In the genomic region with DNA sequence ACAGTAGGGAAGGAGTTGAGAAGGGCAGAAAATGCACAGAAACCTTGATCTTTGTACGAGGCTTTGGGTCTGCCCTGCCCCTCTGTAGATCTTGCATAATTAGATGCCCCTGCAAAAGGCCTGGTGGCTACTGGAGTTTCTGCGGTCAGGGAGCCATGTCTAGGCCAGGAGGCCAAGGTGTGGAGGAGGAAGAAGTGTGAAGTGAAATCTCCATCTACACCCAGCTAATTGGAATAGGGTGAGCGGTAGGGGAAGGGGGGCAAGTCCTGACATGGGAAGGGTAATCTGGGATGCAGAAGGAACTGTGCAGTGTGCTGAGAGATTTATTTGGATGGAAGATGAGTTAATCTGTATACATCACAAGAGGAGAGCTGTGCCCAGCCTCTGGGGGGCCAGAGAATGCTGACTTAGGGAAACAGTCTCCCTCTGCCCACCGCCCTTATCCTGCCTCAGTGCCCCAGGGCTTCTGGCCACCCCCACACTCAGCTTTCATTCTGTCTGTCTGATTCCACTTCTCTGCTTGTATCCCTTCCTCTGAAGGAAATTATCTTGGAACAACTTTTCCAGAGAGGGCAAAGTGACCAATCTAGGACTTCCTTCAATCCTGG, we compare ENCODE assay signal across 16 cellular contexts. TPM values are rescaled to one million over a fixed set of nuclear protein-coding genes. Genes with fewer than 3 reads are reported as not detected.
DNase-seq lines count a peak whose midpoint lies in the region; ATAC-seq, FAIRE-seq and TF ChIP-seq lines count a peak whose summit lies in the region.
"Had no signal": no experiment of that assay in that cellular context is flagged by ENCODE, and none has a peak within 500 bp of the region (broad histone marks: within the 10 kb centered on the region; RNA-seq: fewer than 3 reads in every experiment).

No MANE protein-coding gene starts in this region.

- intact Hi-C loops in K562 (cut with micrococcal nuclease) (no loop called here), psoas muscle (cut with DNase I) (no loop called here)

- H3K4me3 Mint-ChIP-seq in neural crest cell, result peak overlapping the region; percentile 36
- H3K4me3 Mint-ChIP-seq: B cell; CD4-positive, alpha-beta T cell had no signal

- H3K27ac ChIP-seq in A549 (no peak overlapping the region), K562 (ENCODE audit: extremely low read depth, low read depth, low read length) (no peak overlapping the region), psoas muscle (no peak overlapping the region)
- H3K27ac ChIP-seq: HL-60 had no signal

- TF ChIP-seq RAD21 in A549 (conservative IDR thresholded peaks at IDR 0.05 in 1 of 2, IDR thresholded peaks at IDR 0.05 in 1 of 2) (no peak), K562 (CRISPR knock-in tag; conservative IDR thresholded peaks at IDR 0.05 in 1 of 2, IDR thresholded peaks at IDR 0.05 in 1 of 2) (no peak)

- no peaks in the 10 kb centered on the region for H3K9me1 ChIP-seq in K562 (ENCODE audit: control insufficient read depth, insufficient read depth, low read length)

- BruUV-seq in K562 (replicated peaks; lab: Mats Ljungman, UMichigan), result no TSS peak

- H3K4me1 Mint-ChIP-seq in neural crest cell, result peaks cover 9% of the 10 kb centered on the region

- no peak for DNase-seq in A549 (ENCODE audit: low read depth in 1 of 2, low spot score in 1 of 2)
- DNase-seq in NCI-H82 (lab: John Stamatoyannopoulos, UW), result peak; percentile 68
- no peak for DNase-seq in K562 (ENCODE audit: extremely low read depth in 1 of 4, low spot score in 3 of 4)
- DNase-seq in neural crest cell (ENCODE audit: low read depth, low spot score), result no peak
- no peak for DNase-seq in NCI-H1694 treated with DMSO at 0.1 percent for 48 hours (lab: John Stamatoyannopoulos, UW)
- no peak for DNase-seq in mesenteric fat pad (ENCODE audit: low spot score)
- no peak for DNase-seq in psoas muscle
- DNase-seq: C1 segment of cervical spinal cord; CD4-positive, alpha-beta T cell; DMS79 had no signal

- POLR2A ChIA-PET in A549 (lab: Yijun Ruan, JAX) (no interaction called here), K562 (lab: Yijun Ruan, JAX) (interaction anchor here (1.3 to 2.3 kb wide), 2 partner anchors 11 to 17 kb away, joined by 4 to 11 read pairs; partner anchors contain the start of genes EEF1AKMT3, METTL1 and TSPAN31)

- H3K4me2 ChIP-seq in A549 (no peak overlapping the region), K562 (ENCODE audit: insufficient read depth, low read length) (no peak overlapping the region)

- no peak overlapping the region for H3K27ac Mint-ChIP-seq in neural crest cell (ENCODE audit: unreplicated experiment)
- H3K27ac Mint-ChIP-seq: B cell; CD4-positive, alpha-beta T cell had no signal

- H3K9me3 ChIP-seq in A549 (no peaks in the 10 kb centered on the region), K562 (replicated peaks; ENCODE audit: control insufficient read depth, insufficient read depth, low read depth, low read length) (no peaks in the 10 kb centered on the region), psoas muscle (no peaks in the 10 kb centered on the region)

- peaks cover 84% of the 10 kb centered on the region for H3K27me3 Mint-ChIP-seq in neural crest cell (ENCODE audit: low read depth)

- TF ChIP-seq CTCF in A549 (IDR thresholded peaks at IDR 0.05), result no peak
- TF ChIP-seq CTCF in K562 (IDR thresholded peaks at IDR 0.05 in 2 of 3, conservative IDR thresholded peaks at IDR 0.05 in 1 of 3; ENCODE audit: insufficient read depth in 2 of 3, low read depth in 1 of 3, low read length in 3 of 3), result no peak
- no peak for TF ChIP-seq CTCF in neural crest cell (conservative IDR thresholded peaks at IDR 0.05)
- TF ChIP-seq CTCF in psoas muscle (IDR thresholded peaks at IDR 0.05), result no peak

- in situ Hi-C loops in K562 (cut with MboI), result no loop called here

- peaks cover 18% of the 10 kb centered on the region for H3K4me1 ChIP-seq in A549
- H3K4me1 ChIP-seq in K562 (replicated peaks in 1 of 2; ENCODE audit: control insufficient read depth in 2 of 2, insufficient read depth in 2 of 2, low read length in 2 of 2), result peaks cover 1 to 31% of the 10 kb centered on the region in 2 experiments; a peak in 4 of 5 replicates
- peaks cover 14% of the 10 kb centered on the region for H3K4me1 ChIP-seq in psoas muscle

- FAIRE-seq in A549 (lab: Jason Lieb, UNC), result no peak
- FAIRE-seq in K562 (lab: Jason Lieb, UNC), result no peak
- FAIRE-seq: GM12878, GM18507, H54 had no signal

- TF ChIP-seq POLR2A in A549 (IDR thresholded peaks at IDR 0.05; ENCODE audit: low read length), result no peak
- no peak for TF ChIP-seq POLR2A in K562 (conservative IDR thresholded peaks at IDR 0.05)

- no peak for ATAC-seq in A549
- ATAC-seq in K562, result no peak
- ATAC-seq in psoas muscle, result no peak
- ATAC-seq: GM12878, HCT116 had no signal

- H3K36me3 ChIP-seq in K562 (ENCODE audit: control insufficient read depth, insufficient read depth, low read length) (peaks cover 15% of the 10 kb centered on the region; the same call in 2 of the 3 replicates), psoas muscle (ENCODE audit: insufficient read depth in 1 of 2, low read depth in 1 of 2) (peaks cover 0 to 21% of the 10 kb centered on the region in 2 donors)

- TF ChIP-seq EP300 in A549 (IDR thresholded peaks at IDR 0.05), result no peak
- no peak for TF ChIP-seq EP300 in K562 (IDR thresholded peaks at IDR 0.05; ENCODE audit: low read length)

- H4K20me1 ChIP-seq in K562 (replicated peaks; ENCODE audit: control insufficient read depth, insufficient read depth, low read length), result no peaks in the 10 kb centered on the region

- H3K36me3 Mint-ChIP-seq in neural crest cell (ENCODE audit: low read depth), result peaks cover 2% of the 10 kb centered on the region

- no peak overlapping the region for H2AFZ ChIP-seq in K562 (ENCODE audit: low read depth, low read length)

- CTCF ChIA-PET in A549 (lab: Yijun Ruan, JAX) (interaction anchor here (0.9 to 2.5 kb wide), 4 partner anchors 14 to 178 kb away, joined by 3 to 6 read pairs (median 3); partner anchors contain the start of gene TSFM), K562 (lab: Yijun Ruan, JAX; ENCODE audit: low intra/inter-chr PET ratio) (no interaction called here)

- no peak overlapping the region for H3K9ac ChIP-seq in K562 (ENCODE audit: insufficient read depth in 1 of 2, low read depth in 2 of 2, low read length in 2 of 2)

- 71% methylated on average over 4 of the region's 4 CpGs for WGBS in A549 (ENCODE audit: missing lambda C conversion rate)
- 55% methylated on average over 4 of the region's 4 CpGs for WGBS in K562 (ENCODE audit: insufficient coverage, low coverage, missing lambda C conversion rate)
- WGBS in psoas muscle, 3 donors, result 92 to 94% (median 94%) methylated on average over 4 of the region's 4 CpGs

- H3K4me3 ChIP-seq in A549 (no peak overlapping the region), K562 (no peak overlapping the region), psoas muscle (no peak overlapping the region)
- H3K4me3 ChIP-seq: GM12878 had no signal

- H3K79me2 ChIP-seq in K562 (ENCODE audit: control insufficient read depth, insufficient read depth, low read length), result peaks cover 2% of the 10 kb centered on the region; the same call in 1 of the 3 replicates

- no peaks in the 10 kb centered on the region for H3K27me3 ChIP-seq in K562 (ENCODE audit: control insufficient read depth in 2 of 2, insufficient read depth in 2 of 2, low read length in 2 of 2)
- H3K27me3 ChIP-seq in psoas muscle (ENCODE audit: insufficient read depth in 3 of 3, low read length in 2 of 3), result peaks cover 0 to 50% (median 24%) of the 10 kb centered on the region in 3 donors

- no peaks in the 10 kb centered on the region for H3K9me3 Mint-ChIP-seq in neural crest cell
- H3K9me3 Mint-ChIP-seq: CD4-positive, alpha-beta T cell had no signal

RNA-seq across cellular contexts. Expression of gene CYP27B1, which starts 5.4 kb away (rescaled TPM):
- 1.8 and 1.9 TPM in 2 replicates for polyA plus RNA-seq in A549 (2011; rRNA removed)
- 2.6 and 3.0 TPM in 2 replicates for polyA plus RNA-seq in A549 (2012; cell fraction: cytosol; rRNA removed)
- 22.0 and 26.2 TPM in 2 replicates for polyA plus RNA-seq in A549 (2012; cell fraction: nucleus; rRNA removed)
- polyA plus RNA-seq in A549 (2017; fragmentation: RNase III; extraction: RNeasy Plus Mini Kit Qiagen cat#74134 plus additional on column Dnase treatment), result 1.9 to 2.9 TPM (median 2.3 TPM) in 3 replicates
- polyA minus RNA-seq in A549 (2011; rRNA and poly(A)+ RNA removed), result 1.5 and 2.0 TPM in 2 replicates
- 12.2 and 25.6 TPM in 2 replicates for total RNA-seq in K562 (2011; cell fraction: chromatin; rRNA removed; ENCODE audit: low replicate concordance)
- total RNA-seq in K562 (2011; cell fraction: nucleolus; rRNA removed), result 10.4 and 15.5 TPM in 2 replicates
- total RNA-seq in K562 (2011; cell fraction: nucleoplasm; rRNA removed), result 9.8 and 15.3 TPM in 2 replicates
- total RNA-seq in K562 (2014; rRNA removed), result 1.3 and 2.2 TPM in 2 replicates
- total RNA-seq in K562 (2014; rRNA removed; fragmentation: Illumina TruSeq; extraction: Trizol), result 0.57 and 0.65 TPM in 2 replicates
- 1.2 TPM in 2 replicates for total RNA-seq in K562 (2015; rRNA removed; fragmentation: Illumina TruSeq; extraction: Trizol)
- 2.6 and 4.2 TPM in 2 replicates for total RNA-seq in K562 (2021)
- 2.5 and 7.0 TPM in 2 replicates for polyA plus RNA-seq in K562 (2011; rRNA removed)
- 2.6 and 4.3 TPM in 2 replicates for polyA plus RNA-seq in K562 (2011; cell fraction: cytosol; rRNA removed)
- 24.6 and 48.0 TPM in 2 replicates for polyA plus RNA-seq in K562 (2011; cell fraction: nucleus; rRNA removed)
- 1.8 and 2.4 TPM in 2 replicates for polyA plus RNA-seq in K562 (2012)
- 1.5 and 1.8 TPM in 2 replicates for polyA plus RNA-seq in K562 (2014; fragmentation: Illumina TruSeq; extraction: Trizol)
- polyA plus RNA-seq in K562 (2014; fragmentation: Nextera tagmentation; extraction: Ambion mirVana), result under 1 TPM; 0.18 to 0.23 TPM
- 3.1 and 3.8 TPM in 2 replicates for polyA plus RNA-seq in K562 (2014; rRNA removed)
- polyA minus RNA-seq in K562 (2011; rRNA and poly(A)+ RNA removed), result 1.9 and 2.5 TPM in 2 replicates
- 0.57 TPM in 1 of 2 replicates, not detected in the other for polyA minus RNA-seq in K562 (2011; cell fraction: cytosol; rRNA and poly(A)+ RNA removed)
- polyA minus RNA-seq in K562 (2011; cell fraction: nucleus; rRNA and poly(A)+ RNA removed), result 6.1 and 7.3 TPM in 2 replicates
- total RNA-seq in neural crest cell, result 3.2 and 4.2 TPM in 2 replicates
- 1.8 TPM for total RNA-seq in mesenteric fat pad
- under 1 TPM in 3 of 4 donors, not detected in 1; 0.42 to 0.54 (median 0.50) TPM for total RNA-seq in psoas muscle
- polyA plus RNA-seq in psoas muscle, result under 1 TPM in 2 of 3 donors, not detected in 1; 0.06 to 0.10 TPM

RNA-seq across cellular contexts. Expression of gene MARCHF9, which starts 6.6 kb away (rescaled TPM):
- polyA plus RNA-seq in A549 (2011; rRNA removed) (7.2 and 8.4 TPM in 2 replicates), A549 (2017; fragmentation: RNase III; extraction: RNeasy Plus Mini Kit Qiagen cat#74134 plus additional on column Dnase treatment) (4.7 to 6.8 TPM (median 5.9 TPM) in 3 replicates), K562 (2011; rRNA removed) (6.6 and 10.3 TPM in 2 replicates), K562 (2014; fragmentation: Illumina TruSeq; extraction: Trizol) (9.5 and 9.9 TPM in 2 replicates), K562 (2014; fragmentation: Nextera tagmentation; extraction: Ambion mirVana) (1 to 10 TPM in 1 of 2 experiments, under 1 TPM in 1; 0.80 to 1.3 TPM), K562 (2014; rRNA removed) (9.7 and 12.4 TPM in 2 replicates), psoas muscle (1 to 10 TPM; 5.7 to 8.8 (median 7.2) TPM)
- polyA plus RNA-seq in A549 (2012; cell fraction: cytosol; rRNA removed), result 4.5 and 5.5 TPM in 2 replicates
- polyA plus RNA-seq in A549 (2012; cell fraction: nucleus; rRNA removed), result 7.2 and 7.3 TPM in 2 replicates
- polyA minus RNA-seq in A549 (2011; rRNA and poly(A)+ RNA removed), result 7.7 and 9.8 TPM in 2 replicates
- total RNA-seq in K562 (2011; cell fraction: chromatin; rRNA removed; ENCODE audit: low replicate concordance), result 16.0 and 31.2 TPM in 2 replicates
- total RNA-seq in K562 (2011; cell fraction: nucleolus; rRNA removed), result 19.5 and 20.8 TPM in 2 replicates
- total RNA-seq in K562 (2011; cell fraction: nucleoplasm; rRNA removed), result 19.7 and 22.6 TPM in 2 replicates
- total RNA-seq in K562 (2014; rRNA removed) (6.2 and 6.9 TPM in 2 replicates), K562 (2014; rRNA removed; fragmentation: Illumina TruSeq; extraction: Trizol) (2.9 and 4.2 TPM in 2 replicates), K562 (2015; rRNA removed; fragmentation: Illumina TruSeq; extraction: Trizol) (4.6 and 5.6 TPM in 2 replicates), K562 (2021) (10.1 and 10.7 TPM in 2 replicates), neural crest cell (16.7 and 18.8 TPM in 2 replicates), mesenteric fat pad (11.3 TPM), psoas muscle (1 to 10 TPM; 7.8 to 9.4 (median 8.8) TPM)
- 7.2 and 10.1 TPM in 2 replicates for polyA plus RNA-seq in K562 (2011; cell fraction: cytosol; rRNA removed)
- 18.7 and 23.4 TPM in 2 replicates for polyA plus RNA-seq in K562 (2011; cell fraction: nucleus; rRNA removed)
- 7.2 and 10.2 TPM in 2 replicates for polyA plus RNA-seq in K562 (2012)
- polyA minus RNA-seq in K562 (2011; rRNA and poly(A)+ RNA removed), result 5.3 and 5.6 TPM in 2 replicates
- 3.7 and 4.7 TPM in 2 replicates for polyA minus RNA-seq in K562 (2011; cell fraction: cytosol; rRNA and poly(A)+ RNA removed)
- polyA minus RNA-seq in K562 (2011; cell fraction: nucleus; rRNA and poly(A)+ RNA removed), result 5.0 and 5.2 TPM in 2 replicates

RNA-seq across cellular contexts. Expression of gene CDK4, which starts 9.4 kb away (rescaled TPM):
- 226 and 289 TPM in 2 replicates for polyA plus RNA-seq in A549 (2011; rRNA removed)
- 345 and 419 TPM in 2 replicates for polyA plus RNA-seq in A549 (2012; cell fraction: cytosol; rRNA removed)
- polyA plus RNA-seq in A549 (2012; cell fraction: nucleus; rRNA removed), result 211 and 266 TPM in 2 replicates
- polyA plus RNA-seq in A549 (2017; fragmentation: RNase III; extraction: RNeasy Plus Mini Kit Qiagen cat#74134 plus additional on column Dnase treatment), result 226 to 255 TPM (median 229 TPM) in 3 replicates
- polyA minus RNA-seq in A549 (2011; rRNA and poly(A)+ RNA removed), result 187 and 240 TPM in 2 replicates
- total RNA-seq in K562 (2011; cell fraction: chromatin; rRNA removed; ENCODE audit: low replicate concordance), result 135 and 229 TPM in 2 replicates
- total RNA-seq in K562 (2011; cell fraction: nucleolus; rRNA removed), result 165 and 176 TPM in 2 replicates
- total RNA-seq in K562 (2011; cell fraction: nucleoplasm; rRNA removed), result 168 and 190 TPM in 2 replicates
- 237 and 282 TPM in 2 replicates for total RNA-seq in K562 (2014; rRNA removed)
- total RNA-seq in K562 (2014; rRNA removed; fragmentation: Illumina TruSeq; extraction: Trizol), result 173 and 188 TPM in 2 replicates
- 216 and 217 TPM in 2 replicates for total RNA-seq in K562 (2015; rRNA removed; fragmentation: Illumina TruSeq; extraction: Trizol)
- total RNA-seq in K562 (2021), result 238 and 253 TPM in 2 replicates
- polyA plus RNA-seq in K562 (2011; rRNA removed), result 429 and 436 TPM in 2 replicates
- 496 and 542 TPM in 2 replicates for polyA plus RNA-seq in K562 (2011; cell fraction: cytosol; rRNA removed)
- 182 and 203 TPM in 2 replicates for polyA plus RNA-seq in K562 (2011; cell fraction: nucleus; rRNA removed)
- polyA plus RNA-seq in K562 (2012), result 227 and 292 TPM in 2 replicates
- 347 and 427 TPM in 2 replicates for polyA plus RNA-seq in K562 (2014; fragmentation: Illumina TruSeq; extraction: Trizol)
- polyA plus RNA-seq in K562 (2014; fragmentation: Nextera tagmentation; extraction: Ambion mirVana), result 10 to 100 TPM; 37.8 to 62.8 TPM
- polyA plus RNA-seq in K562 (2014; rRNA removed), result 309 and 339 TPM in 2 replicates
- 194 and 258 TPM in 2 replicates for polyA minus RNA-seq in K562 (2011; rRNA and poly(A)+ RNA removed)
- polyA minus RNA-seq in K562 (2011; cell fraction: cytosol; rRNA and poly(A)+ RNA removed), result 98.1 and 128 TPM in 2 replicates
- 95.2 and 124 TPM in 2 replicates for polyA minus RNA-seq in K562 (2011; cell fraction: nucleus; rRNA and poly(A)+ RNA removed)
- 332 and 333 TPM in 2 replicates for total RNA-seq in neural crest cell
- total RNA-seq in mesenteric fat pad, result 87.0 TPM
- 10 to 100 TPM; 38.0 to 74.1 (median 53.6) TPM for total RNA-seq in psoas muscle
- 100 to 1,000 TPM in 1 of 3 donors, 10 to 100 TPM in 2; 52.8 to 105 (median 56.6) TPM for polyA plus RNA-seq in psoas muscle

RNA-seq across cellular contexts. Expression of gene METTL1, which starts 10.4 kb away (rescaled TPM):
- 60.2 and 71.3 TPM in 2 replicates for polyA plus RNA-seq in A549 (2011; rRNA removed)
- polyA plus RNA-seq in A549 (2012; cell fraction: cytosol; rRNA removed), result 68.2 and 69.2 TPM in 2 replicates
- 72.4 and 97.7 TPM in 2 replicates for polyA plus RNA-seq in A549 (2012; cell fraction: nucleus; rRNA removed)
- polyA plus RNA-seq in A549 (2017; fragmentation: RNase III; extraction: RNeasy Plus Mini Kit Qiagen cat#74134 plus additional on column Dnase treatment), result 55.2 to 64.9 TPM (median 63.0 TPM) in 3 replicates
- 81.3 and 95.3 TPM in 2 replicates for polyA minus RNA-seq in A549 (2011; rRNA and poly(A)+ RNA removed)
- total RNA-seq in K562 (2011; cell fraction: chromatin; rRNA removed; ENCODE audit: low replicate concordance), result 40.7 and 110 TPM in 2 replicates
- total RNA-seq in K562 (2011; cell fraction: nucleolus; rRNA removed), result 57.1 and 83.5 TPM in 2 replicates
- total RNA-seq in K562 (2011; cell fraction: nucleoplasm; rRNA removed), result 43.7 and 55.2 TPM in 2 replicates
- 24.0 and 42.5 TPM in 2 replicates for total RNA-seq in K562 (2014; rRNA removed)
- 12.6 and 14.6 TPM in 2 replicates for total RNA-seq in K562 (2014; rRNA removed; fragmentation: Illumina TruSeq; extraction: Trizol)
- 17.5 and 18.0 TPM in 2 replicates for total RNA-seq in K562 (2015; rRNA removed; fragmentation: Illumina TruSeq; extraction: Trizol)
- 44.0 and 49.3 TPM in 2 replicates for total RNA-seq in K562 (2021)
- 39.2 and 45.1 TPM in 2 replicates for polyA plus RNA-seq in K562 (2011; rRNA removed)
- 33.7 and 38.8 TPM in 2 replicates for polyA plus RNA-seq in K562 (2011; cell fraction: cytosol; rRNA removed)
- polyA plus RNA-seq in K562 (2011; cell fraction: nucleus; rRNA removed), result 75.9 and 78.4 TPM in 2 replicates
- 25.3 and 44.9 TPM in 2 replicates for polyA plus RNA-seq in K562 (2012)
- 36.8 and 47.6 TPM in 2 replicates for polyA plus RNA-seq in K562 (2014; fragmentation: Illumina TruSeq; extraction: Trizol)
- polyA plus RNA-seq in K562 (2014; fragmentation: Nextera tagmentation; extraction: Ambion mirVana), result 10 to 100 TPM; 52.9 to 65.9 TPM
- 23.9 and 32.1 TPM in 2 replicates for polyA plus RNA-seq in K562 (2014; rRNA removed)
- polyA minus RNA-seq in K562 (2011; rRNA and poly(A)+ RNA removed), result 23.4 and 33.9 TPM in 2 replicates
- 15.1 and 20.4 TPM in 2 replicates for polyA minus RNA-seq in K562 (2011; cell fraction: cytosol; rRNA and poly(A)+ RNA removed)
- 30.3 and 41.1 TPM in 2 replicates for polyA minus RNA-seq in K562 (2011; cell fraction: nucleus; rRNA and poly(A)+ RNA removed)
- 37.8 and 40.5 TPM in 2 replicates for total RNA-seq in neural crest cell
- 32.8 TPM for total RNA-seq in mesenteric fat pad
- 10 to 100 TPM; 24.3 to 56.5 (median 30.4) TPM for total RNA-seq in psoas muscle
- polyA plus RNA-seq in psoas muscle, result 10 to 100 TPM; 18.8 to 80.9 (median 19.0) TPM

RNA-seq across cellular contexts. Expression of gene EEF1AKMT3, which starts 10.9 kb away (rescaled TPM):
- polyA plus RNA-seq in A549 (2011; rRNA removed) (13.8 and 15.8 TPM in 2 replicates), A549 (2017; fragmentation: RNase III; extraction: RNeasy Plus Mini Kit Qiagen cat#74134 plus additional on column Dnase treatment) (6.2 to 8.0 TPM (median 7.3 TPM) in 3 replicates), K562 (2011; rRNA removed) (17.2 and 17.6 TPM in 2 replicates), K562 (2014; fragmentation: Illumina TruSeq; extraction: Trizol) (9.1 and 10.6 TPM in 2 replicates), K562 (2014; fragmentation: Nextera tagmentation; extraction: Ambion mirVana) (1 to 10 TPM; 4.9 to 9.1 TPM), K562 (2014; rRNA removed) (7.9 and 11.4 TPM in 2 replicates), psoas muscle (1 to 10 TPM in 1 of 3 donors, under 1 TPM in 2; 0.62 to 2.0 (median 0.66) TPM)
- polyA plus RNA-seq in A549 (2012; cell fraction: cytosol; rRNA removed), result 6.9 and 8.3 TPM in 2 replicates
- polyA plus RNA-seq in A549 (2012; cell fraction: nucleus; rRNA removed), result 3.9 and 4.3 TPM in 2 replicates
- polyA minus RNA-seq in A549 (2011; rRNA and poly(A)+ RNA removed), result 12.2 and 13.1 TPM in 2 replicates
- 15.8 and 16.5 TPM in 2 replicates for total RNA-seq in K562 (2011; cell fraction: chromatin; rRNA removed; ENCODE audit: low replicate concordance)
- total RNA-seq in K562 (2011; cell fraction: nucleolus; rRNA removed), result 9.3 and 9.8 TPM in 2 replicates
- total RNA-seq in K562 (2011; cell fraction: nucleoplasm; rRNA removed), result 17.6 and 32.4 TPM in 2 replicates
- total RNA-seq in K562 (2014; rRNA removed) (4.1 and 6.0 TPM in 2 replicates), K562 (2014; rRNA removed; fragmentation: Illumina TruSeq; extraction: Trizol) (6.9 and 7.8 TPM in 2 replicates), K562 (2015; rRNA removed; fragmentation: Illumina TruSeq; extraction: Trizol) (6.1 and 6.6 TPM in 2 replicates), K562 (2021) (7.2 and 11.7 TPM in 2 replicates), neural crest cell (4.5 and 5.6 TPM in 2 replicates), mesenteric fat pad (7.2 TPM), psoas muscle (1 to 10 TPM in 3 of 4 donors, under 1 TPM in 1; 0.89 to 1.9 (median 1.4) TPM)
- 11.6 and 19.1 TPM in 2 replicates for polyA plus RNA-seq in K562 (2011; cell fraction: cytosol; rRNA removed)
- 18.5 and 21.8 TPM in 2 replicates for polyA plus RNA-seq in K562 (2011; cell fraction: nucleus; rRNA removed)
- 9.6 and 10.6 TPM in 2 replicates for polyA plus RNA-seq in K562 (2012)
- polyA minus RNA-seq in K562 (2011; rRNA and poly(A)+ RNA removed), result 10.0 and 10.5 TPM in 2 replicates
- polyA minus RNA-seq in K562 (2011; cell fraction: cytosol; rRNA and poly(A)+ RNA removed), result 6.1 and 9.4 TPM in 2 replicates
- 3.9 and 6.0 TPM in 2 replicates for polyA minus RNA-seq in K562 (2011; cell fraction: nucleus; rRNA and poly(A)+ RNA removed)

Comparison
In these comparisons a context has a peak if more than half of its experiments do, and no peak if none do; other contexts are left out.
1. Of the 35 proteins assayed by ChIP-seq in both K562 and A549: peak only in K562: none; only in A549: MAFK; in both: none; in neither: 34.